Comparison of ENCODE assay signal across 19 cellular contexts in genomic region chrX:79117078-79117477, GRCh38. TPM values are rescaled to one million over a fixed set of nuclear protein-coding genes. Genes with fewer than 3 reads are reported as not detected.
DNase-seq lines count a peak whose midpoint lies in the region; ATAC-seq and TF ChIP-seq lines count a peak whose summit lies in the region.
"Had no signal": no experiment of that assay in that cellular context is flagged by ENCODE, and none has a peak within 500 bp of the region (broad histone marks: within the 10 kb centered on the region; RNA-seq: fewer than 3 reads in every experiment).

No MANE protein-coding gene starts in this region.

- CTCF ChIA-PET in A673 (lab: Charles Lee) = no interaction called here

- H3K9me3 Mint-ChIP-seq in activated naive CD4-positive, alpha-beta T cell treated with anti-CD3 and anti-CD28 coated beads, Interleukin-2, amount 50 U/mL, for 24 hours = no peaks in the 10 kb centered on the region
- H3K9me3 Mint-ChIP-seq in central memory CD8-positive, alpha-beta T cell = no peaks in the 10 kb centered on the region
- H3K9me3 Mint-ChIP-seq in T-helper 2 cell treated with Interferon-gamma antibody and Interleukin-4, amounts not matched to agents 5 μg/mL and 100 μg/mL, for 36 hours = peaks cover 12% of the 10 kb centered on the region
- H3K9me3 Mint-ChIP-seq: effector memory CD8-positive, alpha-beta T cell had no signal

- peaks cover 5% of the 10 kb centered on the region for H3K36me3 Mint-ChIP-seq in activated naive CD4-positive, alpha-beta T cell treated with anti-CD3 and anti-CD28 coated beads, Interleukin-2, amount 50 U/mL, for 24 hours
- H3K36me3 Mint-ChIP-seq in central memory CD8-positive, alpha-beta T cell (ENCODE audit: insufficient read depth) = no peaks in the 10 kb centered on the region
- H3K36me3 Mint-ChIP-seq in T-helper 2 cell treated with Interferon-gamma antibody and Interleukin-4, amounts not matched to agents 5 μg/mL and 100 μg/mL, for 36 hours (ENCODE audit: low read depth) = peaks cover 8% of the 10 kb centered on the region

- H3K27me3 ChIP-seq in A673 (replicated peaks; ENCODE audit: insufficient read depth, low read depth, low read length, poor library complexity) = no peaks in the 10 kb centered on the region
- H3K27me3 ChIP-seq: gastrocnemius medialis, spleen, tibial artery had no signal

- no peak for DNase-seq in activated naive CD4-positive, alpha-beta T cell treated with Interleukin-2 at 50 U/mL for 16 hours
- DNase-seq in HT1080 (ENCODE audit: low read depth) (peak; percentile 0), A673 (ENCODE audit: low spot score) (no peak), HuH-7 (ENCODE audit: low spot score) (no peak), omental fat pad (ENCODE audit: low spot score) (no peak)
- no peak for DNase-seq in central memory CD8-positive, alpha-beta T cell (ENCODE audit: low spot score in 2 of 2)
- no peak for DNase-seq in T-helper 2 cell treated with Interferon-gamma antibody and Interleukin-4, amounts not matched to agents 5 μg/mL and 100 μg/mL, for 36 hours (ENCODE audit: low spot score)
- DNase-seq: activated CD4-positive, alpha-beta T cell treated with anti-CD3 and anti-CD28 coated beads, Interleukin-2, amount 50 U/mL, for 4 hours; activated gamma-delta T cell treated with Interleukin-2 at 50 U/mL for 16 hours; effector memory CD8-positive, alpha-beta T cell; gastrocnemius medialis; H9; NCI-H1436; RPMI8226; spleen; tibial artery had no signal

- H3K36me3 ChIP-seq in A673 (ENCODE audit: insufficient read depth, low read length, poor library complexity, severe bottlenecking) = no peaks in the 10 kb centered on the region
- H3K36me3 ChIP-seq: breast epithelium, gastrocnemius medialis, spleen, tibial artery had no signal

- TF ChIP-seq CTCF in A673 (conservative IDR thresholded peaks at IDR 0.05; ENCODE audit: low read depth, low read length) (no peak), omental fat pad (IDR thresholded peaks at IDR 0.05) (no peak)

- H3K4me3 Mint-ChIP-seq in activated naive CD4-positive, alpha-beta T cell treated with anti-CD3 and anti-CD28 coated beads, Interleukin-2, amount 50 U/mL, for 24 hours = no peak overlapping the region
- no peak overlapping the region for H3K4me3 Mint-ChIP-seq in central memory CD8-positive, alpha-beta T cell
- no peak overlapping the region for H3K4me3 Mint-ChIP-seq in T-helper 2 cell treated with Interferon-gamma antibody and Interleukin-4, amounts not matched to agents 5 μg/mL and 100 μg/mL, for 36 hours
- H3K4me3 Mint-ChIP-seq: H9 had no signal

- ATAC-seq in central memory CD8-positive, alpha-beta T cell (replicated peaks; ENCODE audit: extremely low read depth, poor library complexity, severe bottlenecking) = no peak
- ATAC-seq in omental fat pad (ENCODE audit: low FRiP score) = no peak
- ATAC-seq: effector memory CD8-positive, alpha-beta T cell; gastrocnemius medialis had no signal

- intact Hi-C loops in A673 (cut with micrococcal nuclease; ENCODE audit: unreplicated experiment) = no loop called here

- H3K27ac Mint-ChIP-seq in activated naive CD4-positive, alpha-beta T cell treated with anti-CD3 and anti-CD28 coated beads, Interleukin-2, amount 50 U/mL, for 24 hours = peak overlapping the region; percentile 82
- H3K27ac Mint-ChIP-seq in central memory CD8-positive, alpha-beta T cell (ENCODE audit: low read depth) = peak overlapping the region; percentile 50
- no peak overlapping the region for H3K27ac Mint-ChIP-seq in T-helper 2 cell treated with Interferon-gamma antibody and Interleukin-4, amounts not matched to agents 5 μg/mL and 100 μg/mL, for 36 hours
- H3K27ac Mint-ChIP-seq: H9 had no signal

- no peaks in the 10 kb centered on the region for H3K27me3 Mint-ChIP-seq in activated naive CD4-positive, alpha-beta T cell treated with anti-CD3 and anti-CD28 coated beads, Interleukin-2, amount 50 U/mL, for 24 hours
- H3K27me3 Mint-ChIP-seq in central memory CD8-positive, alpha-beta T cell = no peaks in the 10 kb centered on the region
- no peaks in the 10 kb centered on the region for H3K27me3 Mint-ChIP-seq in T-helper 2 cell treated with Interferon-gamma antibody and Interleukin-4, amounts not matched to agents 5 μg/mL and 100 μg/mL, for 36 hours (ENCODE audit: low read depth)
- H3K27me3 Mint-ChIP-seq: effector memory CD8-positive, alpha-beta T cell had no signal

- no TSS peak for BruUV-seq in A673 (replicated peaks; lab: Mats Ljungman, UMichigan)

- no peak overlapping the region for H3K4me3 ChIP-seq in A673 (ENCODE audit: low read depth, low read length, poor library complexity, severe bottlenecking)
- H3K4me3 ChIP-seq: breast epithelium, gastrocnemius medialis, spleen, tibial artery had no signal

- H3K9me3 ChIP-seq in A673 (ENCODE audit: low read depth, low read length, poor library complexity, severe bottlenecking) = peaks cover 13% of the 10 kb centered on the region
- H3K9me3 ChIP-seq: gastrocnemius medialis, tibial artery had no signal

- no peaks in the 10 kb centered on the region for H3K4me1 ChIP-seq in A673 (ENCODE audit: insufficient read depth, low read length, poor library complexity, severe bottlenecking)
- H3K4me1 ChIP-seq: breast epithelium, gastrocnemius medialis, parathyroid adenoma, spleen, tibial artery had no signal

- peaks cover 49% of the 10 kb centered on the region for H3K4me1 Mint-ChIP-seq in activated naive CD4-positive, alpha-beta T cell treated with anti-CD3 and anti-CD28 coated beads, Interleukin-2, amount 50 U/mL, for 24 hours
- H3K4me1 Mint-ChIP-seq in central memory CD8-positive, alpha-beta T cell = peaks cover 7% of the 10 kb centered on the region
- peaks cover 14% of the 10 kb centered on the region for H3K4me1 Mint-ChIP-seq in T-helper 2 cell treated with Interferon-gamma antibody and Interleukin-4, amounts not matched to agents 5 μg/mL and 100 μg/mL, for 36 hours (ENCODE audit: low read depth)
- H3K4me1 Mint-ChIP-seq: H9 had no signal

- POLR2A ChIA-PET in A673 (lab: Charles Lee; ENCODE audit: low non-redundant PET) = interaction anchor here (0.5 kb wide), 1 partner anchor 43 kb away, joined by 5 read pairs; no protein-coding TSS in a partner anchor

- no peak overlapping the region for H3K27ac ChIP-seq in A673 (ENCODE audit: low read depth, low read length, poor library complexity, severe bottlenecking)
- H3K27ac ChIP-seq: breast epithelium, gastrocnemius medialis, parathyroid adenoma, tibial artery had no signal

RNA-seq across cellular contexts. Expression of gene GPR174, which starts 27.4 kb away (rescaled TPM):
- total RNA-seq in HT1080 (2014; rRNA removed; shearing (Covaris generic)) = not detected in 2 replicates
- polyA plus RNA-seq in HT1080 (2015; cell fraction: cytosol; rRNA removed) = not detected in 2 replicates
- not detected in 2 replicates for polyA plus RNA-seq in HT1080 (2015; cell fraction: nucleus; rRNA removed)
- 27.1 and 31.7 TPM in 2 replicates for total RNA-seq in A673 (2021)
- total RNA-seq in omental fat pad = 1 to 10 TPM in 3 of 4 donors, under 1 TPM in 1; 0.46 to 1.9 (median 1.2) TPM
- total RNA-seq: gastrocnemius medialis, H9 had no signal
